25 cellular contexts compared by ENCODE assay signal in genomic region chr9:130984476-130984875, GRCh38. TPM values are rescaled to one million over a fixed set of nuclear protein-coding genes. Genes with fewer than 3 reads are reported as not detected.
"Had no signal": no experiment of that assay in that cellular context is flagged by ENCODE, and none has a peak within 500 bp of the region (broad histone marks: within the 10 kb centered on the region; RNA-seq: fewer than 3 reads in every experiment).

No MANE protein-coding gene starts in this region.

- H3K27ac Mint-ChIP-seq: activated naive CD4-positive, alpha-beta T cell treated with anti-CD3 and anti-CD28 coated beads, Interleukin-2, amount 50 U/mL, for 72 hours; activated naive CD8-positive, alpha-beta T cell treated with anti-CD3 and anti-CD28 coated beads, Interleukin-2, amount 50 U/mL, for 24 hours; T-helper 17 cell; WTC11 had no signal

- H3K4me1 Mint-ChIP-seq: activated naive CD8-positive, alpha-beta T cell treated with anti-CD3 and anti-CD28 coated beads, Interleukin-2, amount 50 U/mL, for 24 hours; central memory CD8-positive, alpha-beta T cell had no signal

- H3K4me2 ChIP-seq: KMS-11 had no signal

- H3K27me3 Mint-ChIP-seq: activated naive CD8-positive, alpha-beta T cell treated with anti-CD3 and anti-CD28 coated beads, Interleukin-2, amount 50 U/mL, for 24 hours had no signal

- H3K9me3 ChIP-seq: ascending aorta, body of pancreas had no signal

- H3K27ac ChIP-seq: ascending aorta, body of pancreas, KMS-11 had no signal

- DNase-seq: activated CD4-positive, alpha-beta T cell treated with anti-CD3 and anti-CD28 coated beads for 48 hours; activated CD4-positive, alpha-beta T cell treated with anti-CD3 and anti-CD28 coated beads, Interleukin-2, amount 50 U/mL, for 4 hours; activated CD4-positive, CD25-positive, alpha-beta regulatory T cell treated with anti-CD3 and anti-CD28 coated beads, Interleukin-2, amount 50 U/mL, for 72 hours; activated CD8-positive, alpha-beta memory T cell treated with anti-CD3 and anti-CD28 coated beads for 24 hours; activated effector memory CD4-positive, alpha-beta T cell treated with anti-CD3 and anti-CD28 coated beads, Interleukin-2, amount 50 U/mL, for 16 hours; activated naive CD4-positive, alpha-beta T cell treated with Interleukin-2 at 50 U/mL for 16 hours; activated naive CD8-positive, alpha-beta T cell treated with anti-CD3 and anti-CD28 coated beads, Interleukin-2, amount 50 U/mL, for 24 hours; activated T-cell treated with anti-CD3 and anti-CD28 coated beads, Interleukin-2, amount 50 U/mL, for 4 hours; amniotic stem cell; body of pancreas; NCI-H1092; NCI-H1930; NCI-H446; NCI-H526; SIG-M5; T-helper 17 cell; T-helper 9 cell had no signal

- H3K4me1 ChIP-seq: ascending aorta, body of pancreas had no signal

- H3K4me3 ChIP-seq: ascending aorta, body of pancreas had no signal

- ATAC-seq: activated naive CD4-positive, alpha-beta T cell treated with anti-CD3 and anti-CD28 coated beads, Interleukin-2, amount 50 U/mL, for 72 hours; activated naive CD8-positive, alpha-beta T cell treated with anti-CD3 and anti-CD28 coated beads, Interleukin-2, amount 50 U/mL, for 24 hours; activated T-cell treated with anti-CD3 and anti-CD28 coated beads, Interleukin-2, amount 50 U/mL, for 4 hours; body of pancreas; T-helper 17 cell; WTC11 had no signal

- H3K27me3 ChIP-seq: ascending aorta, body of pancreas had no signal

- H3K36me3 ChIP-seq: ascending aorta had no signal

- H3K4me3 Mint-ChIP-seq: activated naive CD8-positive, alpha-beta T cell treated with anti-CD3 and anti-CD28 coated beads, Interleukin-2, amount 50 U/mL, for 24 hours; activated T-cell treated with anti-CD3 and anti-CD28 coated beads, Interleukin-2, amount 50 U/mL, for 4 hours; central memory CD8-positive, alpha-beta T cell; T-helper 17 cell; WTC11 had no signal

- H3K36me3 Mint-ChIP-seq: activated naive CD4-positive, alpha-beta T cell treated with anti-CD3 and anti-CD28 coated beads, Interleukin-2, amount 50 U/mL, for 72 hours; WTC11 had no signal

- H3K9me3 Mint-ChIP-seq: activated naive CD4-positive, alpha-beta T cell treated with anti-CD3 and anti-CD28 coated beads, Interleukin-2, amount 50 U/mL, for 72 hours; activated naive CD8-positive, alpha-beta T cell treated with anti-CD3 and anti-CD28 coated beads, Interleukin-2, amount 50 U/mL, for 24 hours; activated T-cell treated with anti-CD3 and anti-CD28 coated beads, Interleukin-2, amount 50 U/mL, for 4 hours; central memory CD8-positive, alpha-beta T cell had no signal

RNA-seq across cellular contexts. Expression of gene LAMC3, which starts 24.5 kb away (rescaled TPM):
- total RNA-seq: MCF 10A, RPMI7951 had no signal

RNA-seq across cellular contexts. Expression of gene FIBCD1, which starts 45.4 kb away (rescaled TPM):
- total RNA-seq: activated naive CD4-positive, alpha-beta T cell treated with anti-CD3 and anti-CD28 coated beads, Interleukin-2, amount 50 U/mL, for 72 hours; activated T-cell treated with anti-CD3 and anti-CD28 coated beads, Interleukin-2, amount 50 U/mL, for 4 hours; ascending aorta; OCI-LY7; T-helper 17 cell had no signal
